ENCODE assay signal across 29 cellular contexts in the genomic region with DNA sequence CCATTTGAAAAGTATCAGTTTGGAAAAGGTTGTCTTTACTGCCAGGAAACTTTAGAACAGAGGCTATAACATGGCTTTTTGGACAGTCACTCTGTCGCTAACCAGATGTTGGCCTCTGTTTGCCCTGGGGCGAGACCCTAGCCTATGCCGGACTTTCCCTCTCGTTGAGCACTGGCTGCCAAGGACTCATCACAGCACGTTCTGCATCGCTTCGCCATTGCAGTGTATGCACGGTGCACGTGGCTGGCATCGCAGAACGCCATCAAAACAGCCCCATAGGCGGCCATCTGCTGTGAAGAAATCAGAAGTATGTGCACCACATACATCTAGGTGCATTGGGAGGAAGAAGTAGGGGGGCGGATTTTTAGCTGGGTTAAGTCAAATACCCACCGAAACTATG.
"Had no signal": no experiment of that assay in that cellular context is flagged by ENCODE, and none has a peak within 500 bp of the region (broad histone marks: within the 10 kb centered on the region; RNA-seq: fewer than 3 reads in every experiment).

No MANE protein-coding gene starts in this region.

- H3K27me3 ChIP-seq: ovary, right lobe of liver, sigmoid colon, thyroid gland, tibial nerve, uterus had no signal

- H3K36me3 Mint-ChIP-seq: naive thymus-derived CD8-positive, alpha-beta T cell; natural killer cell treated with Interleukin-12 subunit alpha and Interleukin-12 subunit beta and Interleukin-15 and Interleukin-18, amount 100 ng/mL, for 72 hours; stimulated activated effector memory CD8-positive, alpha-beta T cell treated with anti-CD3 and anti-CD28 coated beads, Interleukin-12 subunit alpha, Interleukin-12 subunit beta, amount 100 ng/mL, for 72 hours; stimulated activated naive B cell treated with anti-CD40 and anti-IgM and Interleukin-4, amounts not matched to agents 10 μg/mL and 1 μg/mL and 100 μg/mL, for 72 hours had no signal

- H3K4me3 Mint-ChIP-seq: naive B cell; naive thymus-derived CD8-positive, alpha-beta T cell; natural killer cell treated with Interleukin-12 subunit alpha and Interleukin-12 subunit beta and Interleukin-15 and Interleukin-18, amount 100 ng/mL, for 72 hours; nephron progenitor cell; neural crest cell; stimulated activated effector memory CD8-positive, alpha-beta T cell treated with anti-CD3 and anti-CD28 coated beads, Interleukin-12 subunit alpha, Interleukin-12 subunit beta, amount 100 ng/mL, for 72 hours; stimulated activated naive B cell treated with anti-CD40 and anti-IgM and Interleukin-4, amounts not matched to agents 10 μg/mL and 1 μg/mL and 100 μg/mL, for 72 hours; stimulated activated naive CD8-positive, alpha-beta T cell treated with anti-CD3 and anti-CD28 coated beads, Interleukin-15, Interleukin-2, amounts not matched to agents 100 ng/mL and 50 ng/mL, for 24 hours; type B pancreatic cell had no signal

- FAIRE-seq: small intestine had no signal

- ATAC-seq: naive thymus-derived CD8-positive, alpha-beta T cell; natural killer cell treated with Interleukin-12 subunit alpha and Interleukin-12 subunit beta and Interleukin-15 and Interleukin-18, amount 100 ng/mL, for 72 hours; psoas muscle; right lobe of liver; stimulated activated effector memory CD8-positive, alpha-beta T cell treated with anti-CD3 and anti-CD28 coated beads, Interleukin-12 subunit alpha, Interleukin-12 subunit beta, amount 100 ng/mL, for 72 hours; stimulated activated naive B cell treated with anti-CD40 and anti-IgM and Interleukin-4, amounts not matched to agents 10 μg/mL and 1 μg/mL and 100 μg/mL, for 72 hours; upper lobe of right lung had no signal

- H3K9me3 Mint-ChIP-seq: natural killer cell treated with Interleukin-12 subunit alpha and Interleukin-12 subunit beta and Interleukin-15 and Interleukin-18, amount 100 ng/mL, for 72 hours; neural crest cell; stimulated activated effector memory CD8-positive, alpha-beta T cell treated with anti-CD3 and anti-CD28 coated beads, Interleukin-12 subunit alpha, Interleukin-12 subunit beta, amount 100 ng/mL, for 72 hours; stimulated activated naive CD8-positive, alpha-beta T cell treated with anti-CD3 and anti-CD28 coated beads, Interleukin-15, Interleukin-2, amounts not matched to agents 100 ng/mL and 50 ng/mL, for 24 hours had no signal

- H3K27ac Mint-ChIP-seq: naive B cell; natural killer cell treated with Interleukin-12 subunit alpha and Interleukin-12 subunit beta and Interleukin-15 and Interleukin-18, amount 100 ng/mL, for 72 hours; progenitor cell of endocrine pancreas; stimulated activated effector memory CD8-positive, alpha-beta T cell treated with anti-CD3 and anti-CD28 coated beads, Interleukin-12 subunit alpha, Interleukin-12 subunit beta, amount 100 ng/mL, for 72 hours; stimulated activated naive B cell treated with anti-CD40 and anti-IgM and Interleukin-4, amounts not matched to agents 10 μg/mL and 1 μg/mL and 100 μg/mL, for 72 hours; stimulated activated naive CD8-positive, alpha-beta T cell treated with anti-CD3 and anti-CD28 coated beads, Interleukin-15, Interleukin-2, amounts not matched to agents 100 ng/mL and 50 ng/mL, for 24 hours; type B pancreatic cell had no signal

- H3K4me1 Mint-ChIP-seq: naive B cell; naive thymus-derived CD8-positive, alpha-beta T cell; stimulated activated effector memory CD8-positive, alpha-beta T cell treated with anti-CD3 and anti-CD28 coated beads, Interleukin-12 subunit alpha, Interleukin-12 subunit beta, amount 100 ng/mL, for 72 hours; stimulated activated naive B cell treated with anti-CD40 and anti-IgM and Interleukin-4, amounts not matched to agents 10 μg/mL and 1 μg/mL and 100 μg/mL, for 72 hours had no signal

- H2AFZ ChIP-seq: parathyroid adenoma had no signal

- H3K36me3 ChIP-seq: ovary, right lobe of liver, sigmoid colon, stomach, thoracic aorta, thyroid gland, upper lobe of right lung, uterus had no signal

- H3K9ac ChIP-seq: parathyroid adenoma had no signal

- H3K4me3 ChIP-seq: ovary, psoas muscle, right lobe of liver, sigmoid colon, stomach, thoracic aorta, thyroid gland, tibial nerve, upper lobe of right lung, uterus had no signal

- H3K27ac ChIP-seq: ovary, parathyroid adenoma, psoas muscle, right lobe of liver, sigmoid colon, stomach, thoracic aorta, thyroid gland, upper lobe of right lung, uterus had no signal

- H3K4me1 ChIP-seq: parathyroid adenoma, psoas muscle, right lobe of liver, thyroid gland, upper lobe of right lung, uterus had no signal

- DNase-seq: naive B cell; naive thymus-derived CD8-positive, alpha-beta T cell; nephron progenitor cell; occipital lobe; ovary; posterior cingulate gyrus; psoas muscle; right lobe of liver; sigmoid colon; small intestine; stimulated activated CD4-positive, alpha-beta T cell treated with anti-CD3 and anti-CD28 coated beads, Interleukin-15, amount 100 ng/mL, for 24 hours; stimulated activated CD4-positive, alpha-beta T cell treated with anti-CD3 and anti-CD28 coated beads, Interleukin-2, amount 100 ng/mL, for 24 hours; stimulated activated CD4-positive, alpha-beta T cell treated with anti-CD3 and anti-CD28 coated beads, Interleukin-2, amount 100 ng/mL, for 48 hours; stimulated activated CD4-positive, alpha-beta T cell treated with anti-CD3 and anti-CD28 coated beads, Interleukin-4, amount 100 ng/mL, for 24 hours; stimulated activated naive B cell treated with anti-CD40 and anti-IgM and Interleukin-4, amounts not matched to agents 10 μg/mL and 1 μg/mL and 100 μg/mL, for 72 hours; stimulated activated naive CD4-positive, alpha-beta T cell treated with Interleukin-2 at 50 U/mL for 16 hours; stomach; upper lobe of right lung; uterus had no signal

- H3K9me3 ChIP-seq: ovary, psoas muscle, right lobe of liver, thoracic aorta, thyroid gland, upper lobe of right lung, uterus had no signal

- H3K27me3 Mint-ChIP-seq: type B pancreatic cell had no signal
